ENCODE assay signal across 8 cellular contexts in genomic region chr12:106246891-106247730, GRCh38. TPM values are rescaled to one million over a fixed set of nuclear protein-coding genes. Genes with fewer than 3 reads are reported as not detected.
DNase-seq lines count a peak whose midpoint lies in the region; ATAC-seq, FAIRE-seq and TF ChIP-seq lines count a peak whose summit lies in the region.

No MANE protein-coding gene starts in this region.

- H3K27me3 ChIP-seq in MG63 (no peaks in the 10 kb centered on the region), H1 (replicated peaks in 1 of 4; ENCODE audit: control insufficient read depth in 3 of 4, extremely low read depth in 1 of 4, insufficient read depth in 3 of 4, low read length in 3 of 4) (no peaks in the 10 kb centered on the region)

- peaks cover 0 to 10% (median 3%) of the 10 kb centered on the region in 4 experiments; a peak in 4 of 7 replicates for H3K4me1 ChIP-seq in H1 (replicated peaks in 1 of 4; ENCODE audit: control insufficient read depth in 3 of 4, insufficient read depth in 4 of 4, low read length in 3 of 4)

- peak overlapping the region; percentile 21 for H3K56ac ChIP-seq in H1 (replicated peaks; ENCODE audit: insufficient read length, low read depth, low read length)

- no peak overlapping the region for H2BK20ac ChIP-seq in H1 (ENCODE audit: low read length)

- H2BK120ac ChIP-seq in H1 (replicated peaks; ENCODE audit: low read depth, low read length), result no peak overlapping the region

- CTCF ChIA-PET in H1 (lab: Charles Lee; ENCODE audit: partially characterized antibody), result interaction anchor here (0.7 to 1.5 kb wide), 6 partner anchors 20 to 672 kb away, joined by 3 to 6 read pairs (median 3); no protein-coding TSS in a partner anchor

- no peak overlapping the region for H2BK5ac ChIP-seq in H1 (ENCODE audit: low read depth, low read length)

- no peaks in the 10 kb centered on the region for H3K9me3 Mint-ChIP-seq in stimulated activated effector memory CD8-positive, alpha-beta T cell treated with anti-CD3 and anti-CD28 coated beads, Interleukin-12 subunit alpha, Interleukin-12 subunit beta, amount 100 ng/mL, for 72 hours

- H3K4me2 ChIP-seq in H1 (ENCODE audit: insufficient read depth in 1 of 2, low read depth in 2 of 2, low read length in 2 of 2), result peak overlapping the region; percentile 70 to 89

- DNase-seq in COR-L47 (lab: John Stamatoyannopoulos, UW) (peak; percentile 26), MG63 (peak; percentile 64), H1 (ENCODE audit: low read depth in 1 of 2, low spot score in 2 of 2) (peak in 1 of 2 experiments; percentile 63), medulla oblongata (ENCODE audit: extremely low spot score) (peak; percentile 42), D721Med (ENCODE audit: insufficient read length, low spot score) (no peak)
- peak; percentile 78 for DNase-seq in activated CD8-positive, alpha-beta memory T cell treated with anti-CD3 and anti-CD28 coated beads for 24 hours
- peak; percentile 15 to 63 for DNase-seq in stimulated activated effector memory CD8-positive, alpha-beta T cell treated with anti-CD3 and anti-CD28 coated beads, Interleukin-12 subunit alpha, Interleukin-12 subunit beta, amount 100 ng/mL, for 72 hours (ENCODE audit: low spot score in 2 of 2)

- peak in 1 of 2 experiments; percentile 37; a peak in 1 of 3 replicates for TF ChIP-seq POLR2A in H1 (IDR thresholded peaks at IDR 0.05; ENCODE audit: control extremely low read depth in 1 of 2, low read depth in 2 of 2, low read length in 2 of 2)

- no peak overlapping the region for H4K91ac ChIP-seq in H1 (replicated peaks; ENCODE audit: insufficient read length, low read length)

- H3K23me2 ChIP-seq in H1 (ENCODE audit: low read depth, low read length), result peaks cover 12% of the 10 kb centered on the region

- H3K79me2 ChIP-seq in H1 (ENCODE audit: control insufficient read depth in 1 of 2, insufficient read depth in 2 of 2, low read length in 2 of 2), result peaks cover 0 to 26% of the 10 kb centered on the region in 2 experiments; a peak in 2 of 4 replicates

- no peaks in the 10 kb centered on the region for H3K9me3 ChIP-seq in MG63
- no peaks in the 10 kb centered on the region for H3K9me3 ChIP-seq in H1 (ENCODE audit: insufficient read depth in 2 of 2, low read depth in 1 of 2, low read length in 1 of 2)

- peak overlapping the region; percentile 67 for H3K4me3 Mint-ChIP-seq in stimulated activated effector memory CD8-positive, alpha-beta T cell treated with anti-CD3 and anti-CD28 coated beads, Interleukin-12 subunit alpha, Interleukin-12 subunit beta, amount 100 ng/mL, for 72 hours

- H4K5ac ChIP-seq in H1 (ENCODE audit: insufficient read length, low read depth, low read length), result no peak overlapping the region

- H3K27ac ChIP-seq in H1 (ENCODE audit: low read depth, low read length), result no peak overlapping the region; the same call in 1 of the 2 replicates

- ATAC-seq in GM21529 (IDR thresholded peaks at IDR 0.05; ENCODE audit: unreplicated experiment), result peak; percentile 24
- peak; percentile 70 for ATAC-seq in stimulated activated effector memory CD8-positive, alpha-beta T cell treated with anti-CD3 and anti-CD28 coated beads, Interleukin-12 subunit alpha, Interleukin-12 subunit beta, amount 100 ng/mL, for 72 hours

- no peak overlapping the region for H3K14ac ChIP-seq in H1 (ENCODE audit: insufficient read length)

- H3K18ac ChIP-seq in H1 (ENCODE audit: extremely low read depth, low read length), result peak overlapping the region; percentile 75; the same call in 1 of the 2 replicates

- 8% methylated on average over 30 of the region's 81 CpGs; no CpG with 5 or more reads in 1 of the 2 experiments for WGBS in H1 (ENCODE audit: extremely low coverage in 1 of 2, insufficient coverage in 1 of 2, insufficient read length in 1 of 2, insufficient replicate concordance in 2 of 2, low coverage in 1 of 2, low lambda C conversion rate in 2 of 2, missing lambda C conversion rate in 1 of 2), 2 experiments

- no peak overlapping the region for H2BK12ac ChIP-seq in H1 (ENCODE audit: low read depth, low read length)

- H4K8ac ChIP-seq in H1 (ENCODE audit: extremely low read depth, insufficient read depth, low read length), result peak overlapping the region; percentile 77

- H3K4ac ChIP-seq in H1 (replicated peaks; ENCODE audit: insufficient read length, low read depth, low read length), result peak overlapping the region; percentile 84

- H3K9ac ChIP-seq in H1 (replicated peaks in 1 of 4; ENCODE audit: extremely low read depth in 1 of 4, low read depth in 3 of 4, low read length in 3 of 4), result peak overlapping the region; percentile 4 to 90 (median 73); a peak in 6 of 7 replicates

- TF ChIP-seq CTCF in H1 (IDR thresholded peaks at IDR 0.05; ENCODE audit: control extremely low read depth in 1 of 3, insufficient read depth in 1 of 3, low read depth in 1 of 3, low read length in 3 of 3) (no peak), D721Med (IDR thresholded peaks at IDR 0.05; ENCODE audit: insufficient read depth, missing control alignments) (no peak)

- peaks cover 46% of the 10 kb centered on the region for H3K36me3 ChIP-seq in MG63
- peaks cover 0 to 5% (median 3%) of the 10 kb centered on the region in 4 experiments; a peak in 4 of 8 replicates for H3K36me3 ChIP-seq in H1 (ENCODE audit: control insufficient read depth in 2 of 4, insufficient read depth in 4 of 4, low read length in 3 of 4)

- FAIRE-seq in H1 (lab: Jason Lieb, UNC) (no peak), D721Med (lab: Jason Lieb, UNC) (no peak)

- H4K20me1 ChIP-seq in H1 (replicated peaks in 1 of 2; ENCODE audit: control insufficient read depth in 1 of 2, insufficient read depth in 2 of 2, low read length in 2 of 2), result peaks cover 5 to 16% of the 10 kb centered on the region in 2 experiments

- H3K4me3 ChIP-seq in MG63, result peak overlapping the region; percentile 90
- H3K4me3 ChIP-seq in H1 (ENCODE audit: extremely low read depth in 1 of 4, insufficient read depth in 2 of 4, low read depth in 3 of 4, low read length in 4 of 4), result peak overlapping the region; percentile 42 to 84 (median 70)

- H3K23ac ChIP-seq in H1 (ENCODE audit: insufficient read length), result no peak overlapping the region

- TF ChIP-seq RAD21 in H1 (IDR thresholded peaks at IDR 0.05 in 1 of 2, conservative IDR thresholded peaks at IDR 0.05 in 1 of 2; ENCODE audit: low read depth in 2 of 2, low read length in 2 of 2), result no peak

- peaks cover 17% of the 10 kb centered on the region for H3K4me1 Mint-ChIP-seq in stimulated activated effector memory CD8-positive, alpha-beta T cell treated with anti-CD3 and anti-CD28 coated beads, Interleukin-12 subunit alpha, Interleukin-12 subunit beta, amount 100 ng/mL, for 72 hours

- no peak for TF ChIP-seq EP300 in H1 (IDR thresholded peaks at IDR 0.05; ENCODE audit: borderline replicate concordance in 1 of 2, low read depth in 2 of 2, low read length in 2 of 2)

- no peak overlapping the region for H2AFZ ChIP-seq in H1 (ENCODE audit: low read length)

- H2AK5ac ChIP-seq in H1 (ENCODE audit: low read depth, low read length), result no peak overlapping the region

- peaks cover 8% of the 10 kb centered on the region; the same call in 1 of the 2 replicates for H3K79me1 ChIP-seq in H1 (ENCODE audit: low read depth, low read length)

- H2BK15ac ChIP-seq in H1 (ENCODE audit: low read length), result no peak overlapping the region

- peak overlapping the region; percentile 74 for H3K27ac Mint-ChIP-seq in stimulated activated effector memory CD8-positive, alpha-beta T cell treated with anti-CD3 and anti-CD28 coated beads, Interleukin-12 subunit alpha, Interleukin-12 subunit beta, amount 100 ng/mL, for 72 hours

- POLR2A ChIA-PET in H1 (lab: Charles Lee; ENCODE audit: partially characterized antibody), result interaction anchor here (0.6 to 2.5 kb wide), 8 partner anchors 10 to 582 kb away, joined by 3 to 12 read pairs (median 4); partner anchors contain the start of gene NUAK1

- no peaks in the 10 kb centered on the region for H3K36me3 Mint-ChIP-seq in stimulated activated effector memory CD8-positive, alpha-beta T cell treated with anti-CD3 and anti-CD28 coated beads, Interleukin-12 subunit alpha, Interleukin-12 subunit beta, amount 100 ng/mL, for 72 hours

TF ChIP-seq in H1, 55 proteins besides CTCF, POLR2A, EP300 and RAD21 (continues in another document):
- TF ChIP-seq POLR2AphosphoS5 (IDR thresholded peaks at IDR 0.05; ENCODE audit: low read depth, low read length) (no peak), SIX5 (IDR thresholded peaks at IDR 0.05; ENCODE audit: low read depth, low read length) (no peak), USF2 (IDR thresholded peaks at IDR 0.05; ENCODE audit: low read length) (no peak), TAF1 (IDR thresholded peaks at IDR 0.05; ENCODE audit: low read depth, low read length) (peak; percentile 50), KDM4A (IDR thresholded peaks at IDR 0.05; ENCODE audit: low read depth, low read length, severe bottlenecking) (peak; percentile 90)

RNA-seq across cellular contexts. Expression of gene CKAP4, which starts 0.7 kb away (rescaled TPM):
- total RNA-seq in MG63 (2014; rRNA removed; shearing (Covaris generic); ENCODE audit: low replicate concordance), result 183 and 206 TPM in 2 replicates
- 79.0 and 80.7 TPM in 2 replicates for total RNA-seq in H1 (2021; fragmentation: NEBNext Ultra II Directional; extraction: Animal tissue kit (Norgen Biotek cat#: 25700))
- polyA plus RNA-seq in H1 (2011; rRNA removed), result 29.0 and 35.8 TPM in 2 replicates
- 40.0 TPM for polyA plus RNA-seq in H1 (2011; cell fraction: cytosol; rRNA removed)
- 48.8 TPM for polyA plus RNA-seq in H1 (2011; cell fraction: nucleus; rRNA removed)
- polyA plus RNA-seq in H1 (2012, experiment 1 of 2), result 54.3 to 68.0 TPM (median 62.2 TPM) in 4 replicates
- 71.1 TPM for polyA plus RNA-seq in H1 (2012, experiment 2 of 2)
- polyA plus RNA-seq in H1 (2013, experiment 1 of 2), result 129 TPM
- polyA plus RNA-seq in H1 (2013, experiment 2 of 2), result 128 TPM
- 21.5 and 30.7 TPM in 2 replicates for polyA minus RNA-seq in H1 (2011; rRNA and poly(A)+ RNA removed)
- 29.8 TPM for polyA minus RNA-seq in H1 (2011; cell fraction: cytosol; rRNA and poly(A)+ RNA removed)
- polyA minus RNA-seq in H1 (2011; cell fraction: nucleus; rRNA and poly(A)+ RNA removed), result 20.0 TPM

RNA-seq across cellular contexts. Expression of gene TCP11L2, which starts 55.4 kb away (rescaled TPM):
- 33.9 and 37.0 TPM in 2 replicates for total RNA-seq in MG63 (2014; rRNA removed; shearing (Covaris generic); ENCODE audit: low replicate concordance)
- total RNA-seq in H1 (2021; fragmentation: NEBNext Ultra II Directional; extraction: Animal tissue kit (Norgen Biotek cat#: 25700)), result 7.1 and 7.7 TPM in 2 replicates
- 1.9 and 2.1 TPM in 2 replicates for polyA plus RNA-seq in H1 (2011; rRNA removed)
- 3.1 TPM for polyA plus RNA-seq in H1 (2011; cell fraction: cytosol; rRNA removed)
- 3.2 TPM for polyA plus RNA-seq in H1 (2011; cell fraction: nucleus; rRNA removed)
- polyA plus RNA-seq in H1 (2012, experiment 1 of 2), result 2.9 to 3.5 TPM (median 3.1 TPM) in 4 replicates
- polyA plus RNA-seq in H1 (2012, experiment 2 of 2), result 0.79 TPM
- polyA plus RNA-seq in H1 (2013, experiment 1 of 2), result 2.7 TPM
- polyA plus RNA-seq in H1 (2013, experiment 2 of 2), result 2.1 TPM
- polyA minus RNA-seq in H1 (2011; rRNA and poly(A)+ RNA removed), result 17.3 and 21.9 TPM in 2 replicates
- polyA minus RNA-seq in H1 (2011; cell fraction: cytosol; rRNA and poly(A)+ RNA removed), result 8.1 TPM
- 15.3 TPM for polyA minus RNA-seq in H1 (2011; cell fraction: nucleus; rRNA and poly(A)+ RNA removed)
